Comparison of ENCODE assay signal across 1 cellular context in genomic region chr1:218674280-218674773, GRCh38.
A peak's percentile ranks its signal among the peaks of the same experiment; 100 is the strongest.
TF ChIP-seq lines count a peak whose summit lies in the region.

No MANE protein-coding gene starts in this region.

TF ChIP-seq in HEK293, 187 proteins besides CTCF, POLR2A, EP300 and RAD21 (continued from another document):
- TF ChIP-seq SALL2 (tag by site-specific recombination; IDR thresholded peaks at IDR 0.05; ENCODE audit: borderline replicate concordance) (no peak), GFI1B (tag by site-specific recombination; IDR thresholded peaks at IDR 0.05) (no peak), ZBTB6 (tag by site-specific recombination; IDR thresholded peaks at IDR 0.05) (no peak), PRDM10 (tag by site-specific recombination; IDR thresholded peaks at IDR 0.05) (0 out of 2 replicates have a peak, but pooled peaks have one; percentile 10), ZNF280D (tag by site-specific recombination; IDR thresholded peaks at IDR 0.05) (no peak), TRIM28 (IDR thresholded peaks at IDR 0.05; ENCODE audit: borderline replicate concordance, low read length) (peak; percentile 45; the same call in 1 of the 2 replicates), ZNF362 (tag by site-specific recombination; IDR thresholded peaks at IDR 0.05) (no peak), ZNF366 (tag by site-specific recombination; conservative IDR thresholded peaks at IDR 0.05) (no peak)
TF ChIP-seq in HEK293: peak in this region for 10.
